11 cellular contexts compared by ENCODE assay signal in genomic region chr6:133854633-133855598, GRCh38. TPM values are rescaled to one million over a fixed set of nuclear protein-coding genes. Genes with fewer than 3 reads are reported as not detected.
DNase-seq lines count a peak whose midpoint lies in the region; ATAC-seq and TF ChIP-seq lines count a peak whose summit lies in the region.
"Had no signal": no experiment of that assay in that cellular context is flagged by ENCODE, and none has a peak within 500 bp of the region (broad histone marks: within the 10 kb centered on the region; RNA-seq: fewer than 3 reads in every experiment).

No MANE protein-coding gene starts in this region.

- no peak for ATAC-seq in activated CD8-positive, alpha-beta T cell treated with anti-CD3 and anti-CD28 coated beads for 36 hours
- no peak for ATAC-seq in HG03108 (IDR thresholded peaks at IDR 0.05; ENCODE audit: unreplicated experiment)

- H3K9ac ChIP-seq in iPS-18a (ENCODE audit: low read length) = no peak overlapping the region
- H3K9ac ChIP-seq: BLaER1 treated with 17β-estradiol and CSF1 and Interleukin-3, amounts not matched to agents 10 nM and 100 nM had no signal

- POLR2A ChIA-PET in activated CD8-positive, alpha-beta T cell treated with anti-CD3 and anti-CD28 coated beads for 36 hours (lab: Charles Lee) = no interaction called here

- DNase-seq in activated gamma-delta T cell (lab: John Stamatoyannopoulos, UW) (peak; percentile 7), activated gamma-delta T cell treated with Interleukin-2 at 50 U/mL for 16 hours (no peak), testis (no peak), MG63 (no peak), GM19240 (ENCODE audit: insufficient read length, low spot score) (no peak)
- peak; percentile 9 for DNase-seq in activated CD8-positive, alpha-beta T cell treated with anti-CD3 and anti-CD28 coated beads for 36 hours
- DNase-seq: NCI-H226 had no signal

- H3K9me3 ChIP-seq in iPS-18a (ENCODE audit: control insufficient read depth, low read depth, low read length) = no peaks in the 10 kb centered on the region
- no peaks in the 10 kb centered on the region for H3K9me3 ChIP-seq in testis
- H3K9me3 ChIP-seq in MG63 = 0 out of 2 replicates have a peak, but pooled peaks cover 1% of the 10 kb centered on the region

- peaks cover 53% of the 10 kb centered on the region for H3K27me3 Mint-ChIP-seq in activated CD8-positive, alpha-beta T cell treated with anti-CD3 and anti-CD28 coated beads for 36 hours

- intact Hi-C loops in activated CD8-positive, alpha-beta T cell treated with anti-CD3 and anti-CD28 coated beads for 36 hours (cut with micrococcal nuclease) = loop anchor here (5.0 kb wide), 1 partner anchor 37 kb away; no protein-coding TSS in a partner anchor
- intact Hi-C loops in testis (cut with DNase I; ENCODE audit: low total_unique reads) = no loop called here

- H3K27ac ChIP-seq in iPS-18a (ENCODE audit: low read length) = no peak overlapping the region
- no peak overlapping the region for H3K27ac ChIP-seq in testis
- H3K27ac ChIP-seq: BLaER1 treated with 17β-estradiol and CSF1 and Interleukin-3, amounts not matched to agents 10 nM and 100 nM had no signal

- H3K9me3 Mint-ChIP-seq in activated CD8-positive, alpha-beta T cell treated with anti-CD3 and anti-CD28 coated beads for 36 hours = peaks cover 6% of the 10 kb centered on the region

- peaks cover 7% of the 10 kb centered on the region for H3K4me1 ChIP-seq in iPS-18a (ENCODE audit: control insufficient read depth, low read depth, low read length)
- H3K4me1 ChIP-seq in testis = no peaks in the 10 kb centered on the region
- H3K4me1 ChIP-seq: BLaER1 treated with 17β-estradiol and CSF1 and Interleukin-3, amounts not matched to agents 10 nM and 100 nM had no signal

- no peak for TF ChIP-seq POLR2A in testis (IDR thresholded peaks at IDR 0.05)

- TF ChIP-seq CTCF in activated CD8-positive, alpha-beta T cell treated with anti-CD3 and anti-CD28 coated beads for 36 hours (IDR thresholded peaks at IDR 0.05) = no peak
- TF ChIP-seq CTCF in testis (IDR thresholded peaks at IDR 0.05) = no peak

- H3K4me3 ChIP-seq in iPS-18a (ENCODE audit: low read length) = peak overlapping the region; percentile 51
- H3K4me3 ChIP-seq in testis = peak overlapping the region; percentile 9 to 45
- H3K4me3 ChIP-seq in MG63 = no peak overlapping the region
- H3K4me3 ChIP-seq: BLaER1 treated with 17β-estradiol and CSF1 and Interleukin-3, amounts not matched to agents 10 nM and 100 nM; lung had no signal

- no peaks in the 10 kb centered on the region for H3K36me3 Mint-ChIP-seq in activated CD8-positive, alpha-beta T cell treated with anti-CD3 and anti-CD28 coated beads for 36 hours (ENCODE audit: low read depth)

- CTCF ChIA-PET in activated CD8-positive, alpha-beta T cell treated with anti-CD3 and anti-CD28 coated beads for 36 hours (lab: Charles Lee) = interaction anchor here (0.6 to 2.3 kb wide), 4 partner anchors 17 to 671 kb away, joined by 3 to 8 read pairs (median 4); no protein-coding TSS in a partner anchor

- H3K4me1 Mint-ChIP-seq in activated CD8-positive, alpha-beta T cell treated with anti-CD3 and anti-CD28 coated beads for 36 hours (ENCODE audit: low read depth) = peaks cover 8% of the 10 kb centered on the region

- WGBS in testis, 2 donors = 32 to 38% methylated on average over 42 to 43 of the region's 43 CpGs

- peaks cover 54% of the 10 kb centered on the region for H3K27me3 ChIP-seq in iPS-18a (ENCODE audit: control insufficient read depth, insufficient read depth, low read length)
- H3K27me3 ChIP-seq in testis = no peaks in the 10 kb centered on the region
- no peaks in the 10 kb centered on the region for H3K27me3 ChIP-seq in MG63

- H3K4me3 Mint-ChIP-seq in activated CD8-positive, alpha-beta T cell treated with anti-CD3 and anti-CD28 coated beads for 36 hours = no peak overlapping the region

- no peak overlapping the region for H3K27ac Mint-ChIP-seq in activated CD8-positive, alpha-beta T cell treated with anti-CD3 and anti-CD28 coated beads for 36 hours

- H3K36me3 ChIP-seq in iPS-18a (ENCODE audit: control insufficient read depth, low read depth, low read length) (no peaks in the 10 kb centered on the region), testis (ENCODE audit: low read depth, missing control alignments) (no peaks in the 10 kb centered on the region), MG63 (no peaks in the 10 kb centered on the region)

RNA-seq across cellular contexts. Expression of gene TCF21, which starts 34.0 kb away (rescaled TPM):
- not detected for total RNA-seq in activated CD8-positive, alpha-beta T cell treated with anti-CD3 and anti-CD28 coated beads for 36 hours
- total RNA-seq in testis = 1 to 10 TPM; 2.8 to 4.8 TPM
- polyA plus RNA-seq in testis (ENCODE audit: insufficient read depth, low read depth, low replicate concordance) = 3.7 TPM
- total RNA-seq in MG63 (2014; rRNA removed; shearing (Covaris generic); ENCODE audit: low replicate concordance) = 20.4 and 33.2 TPM in 2 replicates

Comparison
In these comparisons a context has a peak if more than half of its experiments do, and no peak if none do; other contexts are left out.
1. DNase-seq: peak in activated gamma-delta T cell (single experiment) and activated CD8-positive, alpha-beta T cell treated with anti-CD3 and anti-CD28 coated beads for 36 hours (single experiment); none in activated gamma-delta T cell treated with Interleukin-2 at 50 U/mL for 16 hours (single experiment), testis (single experiment), MG63 (single experiment) and GM19240 (single experiment).